19 cellular contexts compared by ENCODE assay signal in the genomic region with DNA sequence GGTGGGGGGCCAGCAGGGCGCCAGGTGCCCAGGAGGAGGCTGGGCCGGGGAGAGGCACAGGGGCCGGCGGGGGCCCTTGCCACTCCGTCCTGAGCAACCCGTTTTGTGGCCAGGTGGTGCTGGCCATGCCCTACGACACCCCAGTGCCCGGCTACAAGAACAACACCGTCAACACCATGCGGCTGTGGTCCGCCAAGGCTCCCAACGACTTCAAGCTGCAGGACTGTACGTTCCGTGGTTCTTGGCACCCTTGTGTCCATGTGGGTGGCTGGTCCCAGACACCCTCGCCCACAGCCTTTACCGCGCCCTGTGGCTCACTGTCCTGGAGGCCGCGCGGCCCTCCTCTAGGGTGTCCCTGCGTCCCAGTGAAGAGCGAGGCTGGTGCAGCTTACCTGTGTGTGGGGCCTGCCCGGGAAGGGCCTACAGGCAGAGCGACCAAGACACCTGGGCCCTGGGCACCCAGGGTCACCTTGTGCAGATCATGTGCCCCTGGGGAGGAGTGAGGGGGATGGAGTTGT. TPM values are rescaled to one million over a fixed set of nuclear protein-coding genes. Genes with fewer than 3 reads are reported as not detected.
DNase-seq lines count a peak whose midpoint lies in the region; ATAC-seq and TF ChIP-seq lines count a peak whose summit lies in the region.
"Had no signal": no experiment of that assay in that cellular context is flagged by ENCODE, and none has a peak within 500 bp of the region (broad histone marks: within the 10 kb centered on the region; RNA-seq: fewer than 3 reads in every experiment).

No MANE protein-coding gene starts in this region.

- no peaks in the 10 kb centered on the region for H3K9me3 ChIP-seq in heart right ventricle
- H3K9me3 ChIP-seq in ovary: no peaks in the 10 kb centered on the region
- H3K9me3 ChIP-seq in uterus: no peaks in the 10 kb centered on the region
- H3K9me3 ChIP-seq: prostate gland had no signal

- 76 to 83% methylated on average over 24 of the region's 24 CpGs for WGBS in heart right ventricle, 2 donors
- WGBS in ovary, 3 donors: 89 to 93% (median 90%) methylated on average over 22 to 24 of the region's 24 CpGs

- TF ChIP-seq CTCF in heart right ventricle (IDR thresholded peaks at IDR 0.05): no peak
- no peak for TF ChIP-seq CTCF in ovary (IDR thresholded peaks at IDR 0.05)
- no peak for TF ChIP-seq CTCF in uterus (IDR thresholded peaks at IDR 0.05)

- H3K36me3 ChIP-seq in heart right ventricle (peaks cover 0 to 99% (median 69%) of the 10 kb centered on the region in 9 donors), ovary (no peaks in the 10 kb centered on the region), uterus (no peaks in the 10 kb centered on the region)

- no peak for TF ChIP-seq EP300 in ovary (IDR thresholded peaks at IDR 0.05)

- peak; percentile 0 for DNase-seq in stimulated activated CD4-positive, alpha-beta T cell treated with anti-CD3 and anti-CD28 coated beads, Interleukin-15, amount 100 ng/mL, for 24 hours
- no peak for DNase-seq in stimulated activated CD4-positive, alpha-beta T cell treated with anti-CD3 and anti-CD28 coated beads, Interleukin-2, amount 100 ng/mL, for 24 hours
- DNase-seq in heart right ventricle (peak in 1 of 2 donors; percentile 4), ovary (peak; percentile 6 to 19 (median 12)), uterus (peak; percentile 9 to 11)
- DNase-seq: activated CD4-positive, alpha-beta T cell treated with anti-CD3 and anti-CD28 coated beads, Interleukin-2, amount 50 U/mL, for 1 hour; cerebellar nuclear complex; COR-L47; foreskin fibroblast; HCEC 1CT; Karpas-422; naive B cell; NCI-H2081 treated with DMSO at 0.1 percent for 48 hours; NCI-H69 had no signal

- peak overlapping the region in 8 of 10 donors; percentile 20 to 68 (median 58) for H3K27ac ChIP-seq in heart right ventricle
- H3K27ac ChIP-seq in ovary: no peak overlapping the region
- H3K27ac ChIP-seq in uterus: no peak overlapping the region
- H3K27ac ChIP-seq: SK-N-MC had no signal

- H3K27me3 ChIP-seq in heart right ventricle (no peaks in the 10 kb centered on the region), ovary (no peaks in the 10 kb centered on the region), uterus (no peaks in the 10 kb centered on the region)

- ATAC-seq in heart right ventricle (peak in 6 of 8 donors; percentile 0 to 17 (median 1)), GM21528 (IDR thresholded peaks at IDR 0.05; ENCODE audit: low FRiP score, unreplicated experiment) (no peak), GM19328 (IDR thresholded peaks at IDR 0.05; ENCODE audit: unreplicated experiment) (no peak), GM21367 (IDR thresholded peaks at IDR 0.05; ENCODE audit: unreplicated experiment) (no peak)

- intact Hi-C loops in heart right ventricle (cut with DNase I) (no loop called here), ovary (cut with DNase I) (no loop called here), uterus (cut with DNase I; ENCODE audit: low total_unique reads) (no loop called here)

- peaks cover 0 to 70% (median 40%) of the 10 kb centered on the region in 9 donors for H3K4me1 ChIP-seq in heart right ventricle
- H3K4me1 ChIP-seq in ovary (ENCODE audit: insufficient read depth): no peaks in the 10 kb centered on the region
- H3K4me1 ChIP-seq in uterus: no peaks in the 10 kb centered on the region

- H3K4me3 ChIP-seq in heart right ventricle: no peak overlapping the region
- no peak overlapping the region for H3K4me3 ChIP-seq in ovary
- no peak overlapping the region for H3K4me3 ChIP-seq in uterus
- H3K4me3 ChIP-seq: prostate gland, SK-N-MC had no signal

- no peak for TF ChIP-seq POLR2A in ovary (IDR thresholded peaks at IDR 0.05)
- TF ChIP-seq POLR2A in uterus (IDR thresholded peaks at IDR 0.05): no peak

RNA-seq across cellular contexts. Expression of a gene that starts 28.7 kb away (rescaled TPM):
- total RNA-seq in heart right ventricle (100 to 1,000 TPM; 203 to 462 (median 276) TPM), ovary (10 to 100 TPM; 24.2 to 54.2 (median 52.2) TPM), uterus (10 to 100 TPM; 26.2 to 87.9 (median 49.8) TPM)
- polyA plus RNA-seq in heart right ventricle (100 to 1,000 TPM in 1 of 2 donors, 10 to 100 TPM in 1; 83.1 to 250 TPM), ovary (10 to 100 TPM; 23.1 to 27.3 TPM)

Comparison
In these comparisons a context has a peak if more than half of its experiments do, and no peak if none do; other contexts are left out.
1. DNase-seq: peak in stimulated activated CD4-positive, alpha-beta T cell treated with anti-CD3 and anti-CD28 coated beads, Interleukin-15, amount 100 ng/mL, for 24 hours (single experiment), ovary (5 of 5) and uterus (2 of 2); none in stimulated activated CD4-positive, alpha-beta T cell treated with anti-CD3 and anti-CD28 coated beads, Interleukin-2, amount 100 ng/mL, for 24 hours (0 of 2).
2. ATAC-seq: peak in heart right ventricle (6 of 8); none in GM21528 (single experiment), GM19328 (single experiment) and GM21367 (single experiment).
3. H3K27ac ChIP-seq: peak in heart right ventricle (8 of 10); none in ovary (0 of 2) and uterus (0 of 2).